In the genomic region with DNA sequence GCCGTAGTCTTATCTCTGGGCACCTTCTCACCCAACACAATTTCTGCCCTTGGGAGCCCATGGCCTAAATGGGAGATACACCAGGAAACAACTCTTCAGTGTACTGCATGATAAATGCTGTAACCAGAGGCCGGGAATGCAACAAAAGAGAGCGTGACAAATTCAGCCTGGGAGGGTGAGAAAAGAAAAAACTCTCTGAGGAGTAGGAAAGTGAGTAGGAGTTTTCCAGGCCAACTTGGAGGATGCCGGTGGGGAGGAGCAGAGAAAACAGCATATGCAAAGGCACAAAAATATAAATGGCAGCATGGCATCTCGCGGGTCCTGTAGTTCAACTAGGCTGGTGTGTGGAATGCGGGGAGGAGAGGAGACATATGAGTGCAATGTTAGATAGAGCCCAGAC, we compare ENCODE assay signal across 20 cellular contexts.
"Had no signal": no experiment of that assay in that cellular context is flagged by ENCODE, and none has a peak within 500 bp of the region (broad histone marks: within the 10 kb centered on the region; RNA-seq: fewer than 3 reads in every experiment).

No MANE protein-coding gene starts in this region.

- H3K4me1 Mint-ChIP-seq: activated naive CD8-positive, alpha-beta T cell treated with anti-CD3 and anti-CD28 coated beads for 36 hours had no signal

- H3K27ac ChIP-seq: epithelial cell of prostate, lower lobe of right lung, sigmoid colon had no signal

- H3K4me3 ChIP-seq: lower lobe of right lung, mucosa of descending colon, sigmoid colon had no signal

- H3K9me3 ChIP-seq: lower lobe of right lung, mucosa of descending colon, sigmoid colon had no signal

- ATAC-seq: activated T-cell treated with anti-CD3 and anti-CD28 coated beads, Interleukin-2, amount 50 U/mL, for 72 hours; mucosa of descending colon; natural killer cell treated with Interleukin-12 subunit alpha and Interleukin-12 subunit beta and Interleukin-15 and Interleukin-18, amount 100 ng/mL, for 72 hours had no signal

- H3K9me3 Mint-ChIP-seq: activated CD4-positive, alpha-beta memory T cell treated with anti-CD3 and anti-CD28 coated beads for 36 hours; activated naive CD8-positive, alpha-beta T cell treated with anti-CD3 and anti-CD28 coated beads for 36 hours; activated T-cell treated with anti-CD3 and anti-CD28 coated beads, Interleukin-2, amount 50 U/mL, for 72 hours; natural killer cell treated with Interleukin-12 subunit alpha and Interleukin-12 subunit beta and Interleukin-15 and Interleukin-18, amount 100 ng/mL, for 72 hours; T-helper 2 cell treated with Interferon-gamma antibody and Interleukin-4, amounts not matched to agents 5 μg/mL and 100 μg/mL, for 36 hours had no signal

- H3K36me3 Mint-ChIP-seq: activated CD4-positive, alpha-beta memory T cell treated with anti-CD3 and anti-CD28 coated beads for 36 hours; activated naive CD8-positive, alpha-beta T cell treated with anti-CD3 and anti-CD28 coated beads for 36 hours; natural killer cell treated with Interleukin-12 subunit alpha and Interleukin-12 subunit beta and Interleukin-15 and Interleukin-18, amount 100 ng/mL, for 72 hours had no signal

- H3K27me3 ChIP-seq: sigmoid colon had no signal

- H3K27ac Mint-ChIP-seq: activated CD4-positive, alpha-beta memory T cell treated with anti-CD3 and anti-CD28 coated beads for 36 hours; activated naive CD8-positive, alpha-beta T cell treated with anti-CD3 and anti-CD28 coated beads for 36 hours; activated T-cell treated with anti-CD3 and anti-CD28 coated beads, Interleukin-2, amount 50 U/mL, for 72 hours; natural killer cell treated with Interleukin-12 subunit alpha and Interleukin-12 subunit beta and Interleukin-15 and Interleukin-18, amount 100 ng/mL, for 72 hours; T-helper 2 cell treated with Interferon-gamma antibody and Interleukin-4, amounts not matched to agents 5 μg/mL and 100 μg/mL, for 36 hours had no signal

- H3K4me3 Mint-ChIP-seq: activated CD4-positive, alpha-beta memory T cell treated with anti-CD3 and anti-CD28 coated beads for 36 hours; activated naive CD8-positive, alpha-beta T cell treated with anti-CD3 and anti-CD28 coated beads for 36 hours; activated T-cell treated with anti-CD3 and anti-CD28 coated beads, Interleukin-2, amount 50 U/mL, for 72 hours; natural killer cell treated with Interleukin-12 subunit alpha and Interleukin-12 subunit beta and Interleukin-15 and Interleukin-18, amount 100 ng/mL, for 72 hours; T-helper 2 cell treated with Interferon-gamma antibody and Interleukin-4, amounts not matched to agents 5 μg/mL and 100 μg/mL, for 36 hours had no signal

- H3K36me3 ChIP-seq: lower lobe of right lung, sigmoid colon had no signal

- DNase-seq: activated CD4-positive, alpha-beta memory T cell treated with anti-CD3 and anti-CD28 coated beads for 36 hours; activated CD4-positive, alpha-beta T cell treated with anti-CD3 and anti-CD28 coated beads for 1 hour; activated CD8-positive, alpha-beta memory T cell treated with anti-CD3 and anti-CD28 coated beads, Interleukin-2, amount 50 U/mL, for 4 hours; activated gamma-delta T cell treated with Interleukin-2 at 50 U/mL for 16 hours; activated naive CD8-positive, alpha-beta T cell treated with anti-CD3 and anti-CD28 coated beads for 36 hours; activated T-cell treated with anti-CD3 and anti-CD28 coated beads, Interleukin-2, amount 50 U/mL, for 72 hours; aorta; central memory CD4-positive, alpha-beta T cell; cortex of kidney; effector memory CD4-positive, alpha-beta T cell; hypothalamus; lower lobe of right lung; mucosa of descending colon; sigmoid colon; stimulated activated CD4-positive, alpha-beta T cell treated with anti-CD3 and anti-CD28 coated beads, Interleukin-2, amount 100 ng/mL, for 48 hours; stimulated activated naive CD4-positive, alpha-beta T cell treated with Interleukin-2 at 50 U/mL for 16 hours; SW 1271 had no signal
